In genomic region chr3:126266850-126267168, GRCh38 we compare ENCODE assay signal across 11 cellular contexts.
DNase-seq lines count a peak whose midpoint lies in the region; ATAC-seq and TF ChIP-seq lines count a peak whose summit lies in the region.
"Had no signal": no experiment of that assay in that cellular context is flagged by ENCODE, and none has a peak within 500 bp of the region (broad histone marks: within the 10 kb centered on the region; RNA-seq: fewer than 3 reads in every experiment).

No MANE protein-coding gene starts in this region.

- H2AK5ac ChIP-seq in neuronal stem cell (ENCODE audit: low read depth, low read length): peak overlapping the region; percentile 13

- H2AFZ ChIP-seq in neuronal stem cell (ENCODE audit: low read length): peak overlapping the region; percentile 91

- H3K4me3 ChIP-seq in heart left ventricle (peak overlapping the region in 11 of 12 donors; percentile 0 to 47 (median 43)), fibroblast of villous mesenchyme (ENCODE audit: low read depth, low read length) (peak overlapping the region; percentile 40), neuronal stem cell (ENCODE audit: low read length in 2 of 2) (peak overlapping the region; percentile 38 to 63), aorta (ENCODE audit: low read length in 2 of 2) (no peak overlapping the region)

- peak overlapping the region; percentile 79 for H2BK5ac ChIP-seq in neuronal stem cell (ENCODE audit: low read length)

- peak overlapping the region; percentile 25 for H2BK12ac ChIP-seq in neuronal stem cell (ENCODE audit: low read length)

- peak overlapping the region; percentile 97 for H2BK120ac ChIP-seq in neuronal stem cell (ENCODE audit: low read depth, low read length)

- H3K23ac ChIP-seq in neuronal stem cell (ENCODE audit: low read depth, low read length, poor library complexity): no peak overlapping the region

- DNase-seq in heart left ventricle: no peak
- DNase-seq in cardiac septum (ENCODE audit: low spot score): no peak
- no peak for DNase-seq in fibroblast of villous mesenchyme (ENCODE audit: low read depth)
- DNase-seq in neuronal stem cell (ENCODE audit: low spot score): no peak
- no peak for DNase-seq in aorta
- no peak for DNase-seq in activated naive CD4-positive, alpha-beta T cell treated with anti-CD3 and anti-CD28 coated beads, Interleukin-2, amount 50 U/mL, for 72 hours (ENCODE audit: low spot score in 2 of 2)
- no peak for DNase-seq in NCI-H510A treated with DMSO at 0.1 percent for 48 hours (lab: John Stamatoyannopoulos, UW)
- DNase-seq in T-helper 1 cell: no peak
- DNase-seq: GDM1; NCI-H345; stimulated activated naive CD8-positive, alpha-beta T cell treated with anti-CD3 and anti-CD28 coated beads, Interleukin-15, amount 100 ng/mL, for 72 hours had no signal

- peak overlapping the region; percentile 50 for H3K4me2 ChIP-seq in neuronal stem cell (ENCODE audit: insufficient read depth, low read length, poor library complexity, severe bottlenecking)

- no peak overlapping the region for H3K14ac ChIP-seq in neuronal stem cell (ENCODE audit: low read length)

- H3K9me3 Mint-ChIP-seq in activated naive CD4-positive, alpha-beta T cell treated with anti-CD3 and anti-CD28 coated beads, Interleukin-2, amount 50 U/mL, for 72 hours: no peaks in the 10 kb centered on the region
- H3K9me3 Mint-ChIP-seq: stimulated activated naive CD8-positive, alpha-beta T cell treated with anti-CD3 and anti-CD28 coated beads, Interleukin-15, amount 100 ng/mL, for 72 hours had no signal

- peak overlapping the region; percentile 96 for H3K18ac ChIP-seq in neuronal stem cell (ENCODE audit: low read length)

- H2BK15ac ChIP-seq in neuronal stem cell (ENCODE audit: low read length): peak overlapping the region; percentile 68

- H4K8ac ChIP-seq in neuronal stem cell (ENCODE audit: low read depth, low read length): peak overlapping the region; percentile 77

- TF ChIP-seq CTCF in heart left ventricle (IDR thresholded peaks at IDR 0.05): no peak
- TF ChIP-seq CTCF in fibroblast of villous mesenchyme (IDR thresholded peaks at IDR 0.05; ENCODE audit: insufficient read depth, low read depth, low read length): no peak

- no peaks in the 10 kb centered on the region for H3K36me3 Mint-ChIP-seq in activated naive CD4-positive, alpha-beta T cell treated with anti-CD3 and anti-CD28 coated beads, Interleukin-2, amount 50 U/mL, for 72 hours

- peaks cover 0 to 54% (median 23%) of the 10 kb centered on the region in 12 donors for H3K4me1 ChIP-seq in heart left ventricle
- H3K4me1 ChIP-seq in neuronal stem cell (ENCODE audit: control insufficient read depth in 2 of 2, insufficient read depth in 1 of 2, low read depth in 1 of 2, low read length in 2 of 2): peaks cover 14 to 21% of the 10 kb centered on the region in 2 donors
- H3K4me1 ChIP-seq in aorta (ENCODE audit: control insufficient read depth in 1 of 2, insufficient read depth in 2 of 2, low read length in 2 of 2): no peaks in the 10 kb centered on the region

- H3K27me3 ChIP-seq in heart left ventricle (peaks cover 0 to 23% (median 0%) of the 10 kb centered on the region in 9 donors), neuronal stem cell (ENCODE audit: control insufficient read depth in 3 of 3, insufficient read depth in 3 of 3, low read depth in 1 of 3, low read length in 3 of 3) (no peaks in the 10 kb centered on the region), aorta (ENCODE audit: control insufficient read depth in 1 of 2, insufficient read depth in 2 of 2, low read length in 1 of 2) (no peaks in the 10 kb centered on the region)

- H4K91ac ChIP-seq in neuronal stem cell (ENCODE audit: low read depth, low read length, poor library complexity): peak overlapping the region; percentile 75

- H3K9me3 ChIP-seq in heart left ventricle (no peaks in the 10 kb centered on the region), neuronal stem cell (replicated peaks in 1 of 2; ENCODE audit: control insufficient read depth in 2 of 2, insufficient read depth in 1 of 2, low read depth in 1 of 2, low read length in 2 of 2) (peaks cover 0 to 4% of the 10 kb centered on the region in 2 donors), aorta (ENCODE audit: control insufficient read depth, low read length) (no peaks in the 10 kb centered on the region)

- intact Hi-C loops in heart left ventricle (cut with DNase I): loop anchor here in 6 of 10 donors (1.0 to 5.0 kb wide), 4 partner anchors 88 to 90 kb away; partner anchors contain the start of gene KLF15 (in 4 of the 6)
- intact Hi-C loops in cardiac septum (cut with DNase I): loop anchor here (1.0 to 5.0 kb wide), 3 partner anchors 20 to 89 kb away; no protein-coding TSS in a partner anchor
- intact Hi-C loops in aorta (cut with DNase I): loop anchor here (1.0 to 10.0 kb wide), 3 partner anchors 60 to 208 kb away; partner anchors contain the start of genes KLF15 (in 1 of the 2) and ZXDC (in 1 of the 2)

- H3K36me3 ChIP-seq in heart left ventricle: no peaks in the 10 kb centered on the region
- no peaks in the 10 kb centered on the region for H3K36me3 ChIP-seq in neuronal stem cell (replicated peaks in 1 of 2; ENCODE audit: control insufficient read depth in 2 of 2, insufficient read depth in 2 of 2, low read length in 2 of 2)
- H3K36me3 ChIP-seq in aorta (ENCODE audit: control insufficient read depth in 1 of 2, insufficient read depth in 2 of 2, low read length in 1 of 2): no peaks in the 10 kb centered on the region

- H3K9ac ChIP-seq in neuronal stem cell (ENCODE audit: low read depth, low read length, poor library complexity): peak overlapping the region; percentile 85

- no peak overlapping the region for H3K27ac Mint-ChIP-seq in activated naive CD4-positive, alpha-beta T cell treated with anti-CD3 and anti-CD28 coated beads, Interleukin-2, amount 50 U/mL, for 72 hours
- H3K27ac Mint-ChIP-seq: stimulated activated naive CD8-positive, alpha-beta T cell treated with anti-CD3 and anti-CD28 coated beads, Interleukin-15, amount 100 ng/mL, for 72 hours had no signal

- no peak for TF ChIP-seq POLR2A in heart left ventricle (IDR thresholded peaks at IDR 0.05)

- WGBS in heart left ventricle, 4 donors: 53 to 70% (median 58%) methylated on average over 6 to 8 of the region's 8 CpGs
- WGBS in neuronal stem cell (ENCODE audit: extremely low coverage in 2 of 2, insufficient read length in 2 of 2, insufficient replicate concordance in 1 of 2), 2 donors: no CpG with 5 or more reads among the region's 8 CpGs
- 45% methylated on average over 8 of the region's 8 CpGs for WGBS in aorta, 2 donors

- no peaks in the 10 kb centered on the region for H3K79me1 ChIP-seq in neuronal stem cell (ENCODE audit: low read depth, low read length)

- ATAC-seq in heart left ventricle (peak in 1 of 4 donors; percentile 8), aorta (ENCODE audit: low FRiP score) (no peak)
- no peak for ATAC-seq in activated naive CD4-positive, alpha-beta T cell treated with anti-CD3 and anti-CD28 coated beads, Interleukin-2, amount 50 U/mL, for 72 hours
- ATAC-seq: stimulated activated naive CD8-positive, alpha-beta T cell treated with anti-CD3 and anti-CD28 coated beads, Interleukin-15, amount 100 ng/mL, for 72 hours had no signal

- H3K4ac ChIP-seq in neuronal stem cell (ENCODE audit: low read length): no peak overlapping the region

- peak overlapping the region; percentile 52 to 93 (median 89) for H3K27ac ChIP-seq in heart left ventricle
- peak overlapping the region; percentile 96 for H3K27ac ChIP-seq in neuronal stem cell (replicated peaks; ENCODE audit: low read length)
- peak overlapping the region; percentile 7 to 97 for H3K27ac ChIP-seq in aorta (ENCODE audit: low read depth in 1 of 2, low read length in 2 of 2)

Comparison
In these comparisons a context has a peak if more than half of its experiments do, and no peak if none do; other contexts are left out.
1. H3K4me3 ChIP-seq: peak in heart left ventricle (11 of 12), fibroblast of villous mesenchyme (single experiment) and neuronal stem cell (2 of 2); none in aorta (0 of 2).
2. Peak in every context shown above with its lines, with median percentiles within 50 percentile points of each other: H3K27ac ChIP-seq.